Comparison of ENCODE assay signal across 9 cellular contexts in genomic region chr11:125886997-125887372, GRCh38. TPM values are rescaled to one million over a fixed set of nuclear protein-coding genes. Genes with fewer than 3 reads are reported as not detected.
DNase-seq lines count a peak whose midpoint lies in the region; ATAC-seq and TF ChIP-seq lines count a peak whose summit lies in the region.
"Had no signal": no experiment of that assay in that cellular context is flagged by ENCODE, and none has a peak within 500 bp of the region (broad histone marks: within the 10 kb centered on the region; RNA-seq: fewer than 3 reads in every experiment).

No MANE protein-coding gene starts in this region.

- ATAC-seq in GM21423 (IDR thresholded peaks at IDR 0.05; ENCODE audit: unreplicated experiment), result peak; percentile 17
- ATAC-seq in activated CD4-positive, alpha-beta T cell treated with anti-CD3 and anti-CD28 coated beads for 36 hours, result peak; percentile 32
- ATAC-seq in esophagus mucosa, result peak; percentile 62
- peak; percentile 21 to 59 for ATAC-seq in natural killer cell treated with Interleukin-12 subunit alpha and Interleukin-12 subunit beta and Interleukin-15 and Interleukin-18, amount 100 ng/mL, for 72 hours

- POLR2A ChIA-PET in activated CD4-positive, alpha-beta T cell treated with anti-CD3 and anti-CD28 coated beads for 36 hours (lab: Charles Lee), result interaction anchor here (1.1 to 2.1 kb wide), 6 partner anchors 10 to 1141 kb away, joined by 3 to 23 read pairs (median 10); partner anchors contain the start of genes CHEK1, EI24 and PUS3

- peaks cover 36% of the 10 kb centered on the region for H3K4me1 Mint-ChIP-seq in activated CD4-positive, alpha-beta T cell treated with anti-CD3 and anti-CD28 coated beads for 36 hours
- peaks cover 18 to 22% of the 10 kb centered on the region in 2 donors for H3K4me1 Mint-ChIP-seq in natural killer cell treated with Interleukin-12 subunit alpha and Interleukin-12 subunit beta and Interleukin-15 and Interleukin-18, amount 100 ng/mL, for 72 hours (ENCODE audit: low read depth in 2 of 2)

- peak in 60 of 76 experiments; percentile 8 to 85 (median 62) for DNase-seq in HUDEP-2 (lab: John Stamatoyannopoulos, UW; ENCODE audit: unreplicated experiment in 76 of 76)
- peak; percentile 65 for DNase-seq in activated CD4-positive, alpha-beta T cell treated with anti-CD3 and anti-CD28 coated beads for 36 hours
- no peak for DNase-seq in natural killer cell treated with Interleukin-12 subunit alpha and Interleukin-12 subunit beta and Interleukin-15 and Interleukin-18, amount 100 ng/mL, for 72 hours (ENCODE audit: low spot score)
- DNase-seq in islet precursor cell, result no peak
- no peak for DNase-seq in NCI-H510A (lab: John Stamatoyannopoulos, UW)

- peaks cover 6% of the 10 kb centered on the region; the same call in 1 of the 2 replicates for H3K27me3 ChIP-seq in DOHH2 (ENCODE audit: control insufficient read depth, low read length)

- peak overlapping the region; percentile 88 for H3K4me3 ChIP-seq in DOHH2 (ENCODE audit: low read length)

- no peak for TF ChIP-seq CTCF in DOHH2 (IDR thresholded peaks at IDR 0.05; ENCODE audit: low read depth, low read length, poor library complexity, severe bottlenecking)

- H3K27ac Mint-ChIP-seq in activated CD4-positive, alpha-beta T cell treated with anti-CD3 and anti-CD28 coated beads for 36 hours, result peak overlapping the region; percentile 87
- peak overlapping the region; percentile 91 to 98 for H3K27ac Mint-ChIP-seq in natural killer cell treated with Interleukin-12 subunit alpha and Interleukin-12 subunit beta and Interleukin-15 and Interleukin-18, amount 100 ng/mL, for 72 hours

- peaks cover 5% of the 10 kb centered on the region for H3K36me3 Mint-ChIP-seq in activated CD4-positive, alpha-beta T cell treated with anti-CD3 and anti-CD28 coated beads for 36 hours (ENCODE audit: low read depth)
- no peaks in the 10 kb centered on the region for H3K36me3 Mint-ChIP-seq in natural killer cell treated with Interleukin-12 subunit alpha and Interleukin-12 subunit beta and Interleukin-15 and Interleukin-18, amount 100 ng/mL, for 72 hours

- H4K20me1 ChIP-seq in DOHH2 (ENCODE audit: control insufficient read depth, insufficient read depth, low read depth, low read length), result no peaks in the 10 kb centered on the region

- H3K9me3 ChIP-seq in DOHH2 (ENCODE audit: control insufficient read depth, insufficient read depth, low read length), result peaks cover 4% of the 10 kb centered on the region; the same call in 1 of the 2 replicates

- H3K27me3 Mint-ChIP-seq in activated CD4-positive, alpha-beta T cell treated with anti-CD3 and anti-CD28 coated beads for 36 hours, result no peaks in the 10 kb centered on the region
- H3K27me3 Mint-ChIP-seq in natural killer cell treated with Interleukin-12 subunit alpha and Interleukin-12 subunit beta and Interleukin-15 and Interleukin-18, amount 100 ng/mL, for 72 hours, result peaks cover 0 to 9% of the 10 kb centered on the region in 2 donors

- H3K4me3 Mint-ChIP-seq in activated CD4-positive, alpha-beta T cell treated with anti-CD3 and anti-CD28 coated beads for 36 hours, result peak overlapping the region; percentile 78
- H3K4me3 Mint-ChIP-seq in natural killer cell treated with Interleukin-12 subunit alpha and Interleukin-12 subunit beta and Interleukin-15 and Interleukin-18, amount 100 ng/mL, for 72 hours, result peak overlapping the region; percentile 93

- peaks cover 22% of the 10 kb centered on the region for H3K79me2 ChIP-seq in DOHH2 (ENCODE audit: control insufficient read depth, low read length)

- CTCF ChIA-PET in activated CD4-positive, alpha-beta T cell treated with anti-CD3 and anti-CD28 coated beads for 36 hours (lab: Charles Lee), result interaction anchor here (0.8 to 1.8 kb wide), 5 partner anchors 10 to 261 kb away, joined by 3 to 14 read pairs (median 5); partner anchors contain the start of gene PUS3

- H3K36me3 ChIP-seq in DOHH2 (ENCODE audit: control insufficient read depth, low read length), result 0 out of 2 replicates have a peak, but pooled peaks cover 8% of the 10 kb centered on the region

- intact Hi-C loops in activated CD4-positive, alpha-beta T cell treated with anti-CD3 and anti-CD28 coated beads for 36 hours (cut with DNase I, micrococcal nuclease), result loop anchor here (1.0 to 5.0 kb wide), 15 partner anchors 16 to 1265 kb away; partner anchors contain the start of genes CCDC15 (in 2 of the 2), PUS3 (in 2 of the 2), STT3A (in 2 of the 2) and CDON (in 1 of the 2)

- peaks cover 16% of the 10 kb centered on the region for H3K4me1 ChIP-seq in DOHH2 (ENCODE audit: control insufficient read depth, low read length)

- no peaks in the 10 kb centered on the region for H3K9me3 Mint-ChIP-seq in activated CD4-positive, alpha-beta T cell treated with anti-CD3 and anti-CD28 coated beads for 36 hours (ENCODE audit: low read depth)
- H3K9me3 Mint-ChIP-seq in natural killer cell treated with Interleukin-12 subunit alpha and Interleukin-12 subunit beta and Interleukin-15 and Interleukin-18, amount 100 ng/mL, for 72 hours, result no peaks in the 10 kb centered on the region

- no peak overlapping the region for H3K27ac ChIP-seq in DOHH2 (ENCODE audit: low read depth, low read length)

- peaks cover 8% of the 10 kb centered on the region for H3F3A ChIP-seq in DOHH2 (ENCODE audit: control insufficient read depth, insufficient read depth)

- peak overlapping the region; percentile 86 for H3K4me2 ChIP-seq in DOHH2 (ENCODE audit: low read length)

- no peaks in the 10 kb centered on the region for H3K9me2 ChIP-seq in DOHH2 (replicated peaks; ENCODE audit: control insufficient read depth, low read length)

RNA-seq across cellular contexts. Expression of gene HYLS1, which starts 0.5 kb away (rescaled TPM):
- 1 to 10 TPM; 7.2 to 9.3 TPM for total RNA-seq in activated CD4-positive, alpha-beta T cell treated with anti-CD3 and anti-CD28 coated beads for 36 hours
- 4.6 TPM for total RNA-seq in esophagus mucosa
- total RNA-seq in natural killer cell treated with Interleukin-12 subunit alpha and Interleukin-12 subunit beta and Interleukin-15 and Interleukin-18, amount 100 ng/mL, for 72 hours, result 1 to 10 TPM; 6.4 to 8.4 TPM

RNA-seq across cellular contexts. Expression of gene PUS3, which starts 16.0 kb away (rescaled TPM):
- total RNA-seq in activated CD4-positive, alpha-beta T cell treated with anti-CD3 and anti-CD28 coated beads for 36 hours, result 10 to 100 TPM; 14.3 to 19.9 TPM
- total RNA-seq in esophagus mucosa, result 5.3 TPM
- total RNA-seq in natural killer cell treated with Interleukin-12 subunit alpha and Interleukin-12 subunit beta and Interleukin-15 and Interleukin-18, amount 100 ng/mL, for 72 hours, result 10 to 100 TPM; 11.6 to 12.9 TPM

RNA-seq across cellular contexts. Expression of gene DDX25, which starts 17.3 kb away (rescaled TPM):
- total RNA-seq in activated CD4-positive, alpha-beta T cell treated with anti-CD3 and anti-CD28 coated beads for 36 hours, result not detected
- not detected for total RNA-seq in esophagus mucosa
- total RNA-seq in natural killer cell treated with Interleukin-12 subunit alpha and Interleukin-12 subunit beta and Interleukin-15 and Interleukin-18, amount 100 ng/mL, for 72 hours, result not detected
- total RNA-seq: subcutaneous adipose tissue had no signal

RNA-seq across cellular contexts. Expression of gene PATE4, which starts 53.9 kb away (rescaled TPM):
- total RNA-seq in activated CD4-positive, alpha-beta T cell treated with anti-CD3 and anti-CD28 coated beads for 36 hours, result not detected
- total RNA-seq in esophagus mucosa, result not detected
- total RNA-seq in natural killer cell treated with Interleukin-12 subunit alpha and Interleukin-12 subunit beta and Interleukin-15 and Interleukin-18, amount 100 ng/mL, for 72 hours, result not detected
- total RNA-seq: subcutaneous adipose tissue had no signal

RNA-seq across cellular contexts. Expression of gene VSIG10L2, which starts 58.9 kb away (rescaled TPM):
- not detected for total RNA-seq in activated CD4-positive, alpha-beta T cell treated with anti-CD3 and anti-CD28 coated beads for 36 hours
- total RNA-seq in esophagus mucosa, result not detected
- not detected for total RNA-seq in natural killer cell treated with Interleukin-12 subunit alpha and Interleukin-12 subunit beta and Interleukin-15 and Interleukin-18, amount 100 ng/mL, for 72 hours
- total RNA-seq: subcutaneous adipose tissue had no signal

Comparison
In these comparisons a context has a peak if more than half of its experiments do, and no peak if none do; other contexts are left out.
1. DNase-seq: peak in HUDEP-2 (60 of 76) and activated CD4-positive, alpha-beta T cell treated with anti-CD3 and anti-CD28 coated beads for 36 hours (single experiment); none in natural killer cell treated with Interleukin-12 subunit alpha and Interleukin-12 subunit beta and Interleukin-15 and Interleukin-18, amount 100 ng/mL, for 72 hours (single experiment), islet precursor cell (single experiment) and NCI-H510A (single experiment).
2. Peak in every context shown above with its lines, with median percentiles within 50 percentile points of each other: ATAC-seq.